1 cellular context compared by ENCODE assay signal in genomic region chr22:19879651-19879995, GRCh38.
TF ChIP-seq lines count a peak whose summit lies in the region.

No MANE protein-coding gene starts in this region.

TF ChIP-seq in SK-N-SH, 30 proteins besides CTCF, POLR2A, EP300 and RAD21 (continued from another document):
- no peak for TF ChIP-seq MAX (IDR thresholded peaks at IDR 0.05; ENCODE audit: low read depth)
- TF ChIP-seq IRF3 (IDR thresholded peaks at IDR 0.05; ENCODE audit: low read depth, low read length) = no peak
- no peak for TF ChIP-seq RCOR1 (IDR thresholded peaks at IDR 0.05; ENCODE audit: low read length)
- TF ChIP-seq RXRA (IDR thresholded peaks at IDR 0.05; ENCODE audit: borderline replicate concordance, low read depth) = no peak
- TF ChIP-seq GATA2 (CRISPR knock-in tag; IDR thresholded peaks at IDR 0.05) = no peak
- TF ChIP-seq TAF1 (IDR thresholded peaks at IDR 0.05; ENCODE audit: borderline replicate concordance, low read depth, low read length) = no peak
- no peak for TF ChIP-seq PBX3 (IDR thresholded peaks at IDR 0.05)
- no peak for TF ChIP-seq FOXJ3 (CRISPR knock-in tag; IDR thresholded peaks at IDR 0.05)
